34 cellular contexts compared by ENCODE assay signal in genomic region chr2:224780096-224780495, GRCh38.
DNase-seq lines count a peak whose midpoint lies in the region; ATAC-seq, FAIRE-seq and TF ChIP-seq lines count a peak whose summit lies in the region.
"Had no signal": no experiment of that assay in that cellular context is flagged by ENCODE, and none has a peak within 500 bp of the region (broad histone marks: within the 10 kb centered on the region; RNA-seq: fewer than 3 reads in every experiment).

No MANE protein-coding gene starts in this region.

- DNase-seq in activated T-cell treated with anti-CD3 and anti-CD28 coated beads, Interleukin-2, amount 50 U/mL, for 24 hours, result no peak
- DNase-seq in activated T-cell treated with anti-CD3 and anti-CD28 coated beads, Interleukin-2, amount 50 U/mL, for 4 hours, result no peak
- DNase-seq in epidermal melanocyte (ENCODE audit: insufficient read length, low spot score) (peak; percentile 30), mesenchymal stem cell (no peak), testis (peak; percentile 41), frontal cortex (ENCODE audit: low spot score in 2 of 2) (no peak), NCI-H146 (lab: John Stamatoyannopoulos, UW) (no peak)
- DNase-seq: adrenal gland; brain microvascular endothelial cell; CD4-positive, alpha-beta T cell; cerebellar nuclear complex; dorsolateral prefrontal cortex; islet precursor cell; MM.1S; naive thymus-derived CD4-positive, alpha-beta T cell; NCI-H1105 treated with DMSO at 0.1 percent for 48 hours; NCI-H2029; NCI-H524 treated with DMSO at 0.1 percent for 48 hours; NK-92 treated with Interleukin-12 subunit alpha and Interleukin-12 subunit beta, amount 100 ng/mL, for 24 hours; nucleus accumbens; PC-3; psoas muscle; Right ventricle myocardium superior; T-helper 17 cell had no signal

- no peak for TF ChIP-seq POLR2A in testis (IDR thresholded peaks at IDR 0.05)

- no peak overlapping the region for H2BK12ac ChIP-seq in mesenchymal stem cell (ENCODE audit: low read length in 2 of 2)

- H2BK120ac ChIP-seq in mesenchymal stem cell (ENCODE audit: low read depth, low read length), result no peak overlapping the region

- H3K27me3 Mint-ChIP-seq in activated T-cell treated with anti-CD3 and anti-CD28 coated beads, Interleukin-2, amount 50 U/mL, for 24 hours, result no peaks in the 10 kb centered on the region
- no peaks in the 10 kb centered on the region for H3K27me3 Mint-ChIP-seq in activated T-cell treated with anti-CD3 and anti-CD28 coated beads, Interleukin-2, amount 50 U/mL, for 4 hours (ENCODE audit: low read depth)
- H3K27me3 Mint-ChIP-seq: CD4-positive, alpha-beta T cell; naive thymus-derived CD4-positive, alpha-beta T cell; stimulated activated memory B cell treated with anti-CD40 and anti-IgM and Interleukin-4, amounts not matched to agents 10 μg/mL and 1 μg/mL and 100 μg/mL, for 72 hours; T-helper 17 cell had no signal

- H3K27ac ChIP-seq in mesenchymal stem cell (ENCODE audit: low read length, poor library complexity, severe bottlenecking), result no peak overlapping the region
- H3K27ac ChIP-seq in testis, result peak overlapping the region; percentile 53 to 65
- H3K27ac ChIP-seq: A549, brain microvascular endothelial cell, psoas muscle, suprapubic skin had no signal

- H2BK5ac ChIP-seq in mesenchymal stem cell (ENCODE audit: low read depth, low read length, poor library complexity, severe bottlenecking), result no peak overlapping the region

- no peak overlapping the region for H3K18ac ChIP-seq in mesenchymal stem cell (ENCODE audit: low read depth in 1 of 2, low read length in 2 of 2)

- H3K14ac ChIP-seq in mesenchymal stem cell (ENCODE audit: low read length in 2 of 2), result no peak overlapping the region

- intact Hi-C loops in testis (cut with DNase I; ENCODE audit: low total_unique reads), result no loop called here

- no peak overlapping the region for H2AFZ ChIP-seq in mesenchymal stem cell (ENCODE audit: low read depth, low read length)
- H2AFZ ChIP-seq: GM23338 had no signal

- H3K27ac Mint-ChIP-seq in activated T-cell treated with anti-CD3 and anti-CD28 coated beads, Interleukin-2, amount 50 U/mL, for 24 hours, result peak overlapping the region; percentile 71
- H3K27ac Mint-ChIP-seq: CD4-positive, alpha-beta T cell; GM23338; mesothelial cell of epicardium; stimulated activated memory B cell treated with anti-CD40 and anti-IgM and Interleukin-4, amounts not matched to agents 10 μg/mL and 1 μg/mL and 100 μg/mL, for 72 hours; T-helper 17 cell had no signal

- no peak overlapping the region for H4K8ac ChIP-seq in mesenchymal stem cell (ENCODE audit: low read length)

- no peak for TF ChIP-seq CTCF in testis (IDR thresholded peaks at IDR 0.05)

- H4K91ac ChIP-seq in mesenchymal stem cell (ENCODE audit: low read length), result no peak overlapping the region

- H3K4me1 ChIP-seq in mesenchymal stem cell (ENCODE audit: control insufficient read depth, insufficient read depth, low read depth, low read length) (peaks cover 2% of the 10 kb centered on the region), testis (no peaks in the 10 kb centered on the region)
- H3K4me1 ChIP-seq: psoas muscle, suprapubic skin had no signal

- peaks cover 87% of the 10 kb centered on the region for H3K36me3 Mint-ChIP-seq in activated T-cell treated with anti-CD3 and anti-CD28 coated beads, Interleukin-2, amount 50 U/mL, for 24 hours (ENCODE audit: low read depth)
- peaks cover 36% of the 10 kb centered on the region for H3K36me3 Mint-ChIP-seq in activated T-cell treated with anti-CD3 and anti-CD28 coated beads, Interleukin-2, amount 50 U/mL, for 4 hours (ENCODE audit: insufficient read depth)
- H3K36me3 Mint-ChIP-seq: mesothelial cell of epicardium had no signal

- H3K23ac ChIP-seq in mesenchymal stem cell (ENCODE audit: low read length in 2 of 2), result no peak overlapping the region

- no peak for FAIRE-seq in frontal cortex (lab: Jason Lieb, UNC)
- FAIRE-seq: A549, D721Med, HepG2, TTC549 had no signal

- H2AK5ac ChIP-seq in mesenchymal stem cell (ENCODE audit: low read length, severe bottlenecking), result no peak overlapping the region

- H3K9me3 ChIP-seq in mesenchymal stem cell (ENCODE audit: control insufficient read depth, low read length), result no peaks in the 10 kb centered on the region
- H3K9me3 ChIP-seq in testis, result no peaks in the 10 kb centered on the region
- H3K9me3 ChIP-seq: A549, adrenal gland, psoas muscle, suprapubic skin had no signal

- ATAC-seq in activated T-cell treated with anti-CD3 and anti-CD28 coated beads, Interleukin-2, amount 50 U/mL, for 4 hours, result no peak
- no peak for ATAC-seq in GM21390 (IDR thresholded peaks at IDR 0.05; ENCODE audit: unreplicated experiment)
- ATAC-seq: A549; activated CD4-positive, CD25-positive, alpha-beta regulatory T cell treated with anti-CD3 and anti-CD28 coated beads, Interleukin-2, amount 50 U/mL, for 24 hours; GM23338; HepG2; naive thymus-derived CD4-positive, alpha-beta T cell; PC-3; psoas muscle; stimulated activated memory B cell treated with anti-CD40 and anti-IgM and Interleukin-4, amounts not matched to agents 10 μg/mL and 1 μg/mL and 100 μg/mL, for 72 hours; T-helper 17 cell had no signal

- peaks cover 9% of the 10 kb centered on the region for H3K4me1 Mint-ChIP-seq in activated T-cell treated with anti-CD3 and anti-CD28 coated beads, Interleukin-2, amount 50 U/mL, for 24 hours (ENCODE audit: low read depth)
- H3K4me1 Mint-ChIP-seq in activated T-cell treated with anti-CD3 and anti-CD28 coated beads, Interleukin-2, amount 50 U/mL, for 4 hours (ENCODE audit: low read depth), result no peaks in the 10 kb centered on the region

- H3K9me3 Mint-ChIP-seq in activated T-cell treated with anti-CD3 and anti-CD28 coated beads, Interleukin-2, amount 50 U/mL, for 24 hours, result no peaks in the 10 kb centered on the region
- H3K9me3 Mint-ChIP-seq in activated T-cell treated with anti-CD3 and anti-CD28 coated beads, Interleukin-2, amount 50 U/mL, for 4 hours, result no peaks in the 10 kb centered on the region
- H3K9me3 Mint-ChIP-seq: CD4-positive, alpha-beta T cell; GM23338; mesothelial cell of epicardium; naive thymus-derived CD4-positive, alpha-beta T cell; stimulated activated memory B cell treated with anti-CD40 and anti-IgM and Interleukin-4, amounts not matched to agents 10 μg/mL and 1 μg/mL and 100 μg/mL, for 72 hours had no signal

- H2BK15ac ChIP-seq in mesenchymal stem cell (ENCODE audit: low read depth, poor library complexity, severe bottlenecking), result no peak overlapping the region

- no peak overlapping the region for H3K4me2 ChIP-seq in mesenchymal stem cell (ENCODE audit: low read length, poor library complexity, severe bottlenecking)
- H3K4me2 ChIP-seq: A549, GM23338 had no signal

- H3K4me3 ChIP-seq in mesenchymal stem cell (ENCODE audit: insufficient read depth in 1 of 2, low read depth in 1 of 2, low read length in 2 of 2) (no peak overlapping the region), testis (no peak overlapping the region)
- H3K4me3 ChIP-seq: A549, adrenal gland, dorsolateral prefrontal cortex, GM23338, psoas muscle, suprapubic skin had no signal

- H3K79me1 ChIP-seq in mesenchymal stem cell (replicated peaks; ENCODE audit: low read length, poor library complexity, severe bottlenecking), result no peaks in the 10 kb centered on the region

- H3K4me3 Mint-ChIP-seq in activated T-cell treated with anti-CD3 and anti-CD28 coated beads, Interleukin-2, amount 50 U/mL, for 24 hours, result no peak overlapping the region
- H3K4me3 Mint-ChIP-seq in activated T-cell treated with anti-CD3 and anti-CD28 coated beads, Interleukin-2, amount 50 U/mL, for 4 hours, result no peak overlapping the region
- H3K4me3 Mint-ChIP-seq: CD4-positive, alpha-beta T cell; GM23338; mesothelial cell of epicardium; naive thymus-derived CD4-positive, alpha-beta T cell; stimulated activated memory B cell treated with anti-CD40 and anti-IgM and Interleukin-4, amounts not matched to agents 10 μg/mL and 1 μg/mL and 100 μg/mL, for 72 hours; T-helper 17 cell had no signal

- no peaks in the 10 kb centered on the region for H3K27me3 ChIP-seq in mesenchymal stem cell (ENCODE audit: control insufficient read depth in 1 of 2, insufficient read depth in 1 of 2, low read length in 2 of 2)
- no peaks in the 10 kb centered on the region for H3K27me3 ChIP-seq in testis
- H3K27me3 ChIP-seq: adrenal gland, brain microvascular endothelial cell, dorsolateral prefrontal cortex, suprapubic skin had no signal

- no peak overlapping the region for H3K4ac ChIP-seq in mesenchymal stem cell (ENCODE audit: low read depth in 1 of 2, low read length in 2 of 2)

- H3K9ac ChIP-seq in mesenchymal stem cell (ENCODE audit: low read length), result peak overlapping the region; percentile 25

- H3K36me3 ChIP-seq in mesenchymal stem cell (ENCODE audit: control insufficient read depth in 1 of 2, insufficient read depth in 2 of 2, low read depth in 1 of 2, low read length in 2 of 2) (peaks cover 0 to 57% of the 10 kb centered on the region in 2 experiments), testis (ENCODE audit: low read depth, missing control alignments) (no peaks in the 10 kb centered on the region)
- H3K36me3 ChIP-seq: adrenal gland, suprapubic skin had no signal

- WGBS in mesenchymal stem cell, result 80% methylated on average over 1 of the region's 2 CpGs
- 64% methylated on average over 2 of the region's 2 CpGs for WGBS in testis, 2 donors

Comparison
In these comparisons a context has a peak if more than half of its experiments do, and no peak if none do; other contexts are left out.
1. DNase-seq: peak in epidermal melanocyte (single experiment) and testis (single experiment); none in activated T-cell treated with anti-CD3 and anti-CD28 coated beads, Interleukin-2, amount 50 U/mL, for 24 hours (single experiment), activated T-cell treated with anti-CD3 and anti-CD28 coated beads, Interleukin-2, amount 50 U/mL, for 4 hours (single experiment), mesenchymal stem cell (single experiment), frontal cortex (0 of 2) and NCI-H146 (single experiment).